ENCODE assay signal across 9 cellular contexts in genomic region chr10:11602919-11603523, GRCh38.
DNase-seq lines count a peak whose midpoint lies in the region; ATAC-seq lines count a peak whose summit lies in the region.
"Had no signal": no experiment of that assay in that cellular context is flagged by ENCODE, and none has a peak within 500 bp of the region (broad histone marks: within the 10 kb centered on the region; RNA-seq: fewer than 3 reads in every experiment).

No MANE protein-coding gene starts in this region.

- ATAC-seq in HG02588 (IDR thresholded peaks at IDR 0.05; ENCODE audit: unreplicated experiment) (peak; percentile 33), HG02884 (IDR thresholded peaks at IDR 0.05; ENCODE audit: unreplicated experiment) (no peak), HG02571 (IDR thresholded peaks at IDR 0.05; ENCODE audit: unreplicated experiment) (no peak), GM21717 (IDR thresholded peaks at IDR 0.05; ENCODE audit: unreplicated experiment) (no peak)

- no peaks in the 10 kb centered on the region for H3K27me3 ChIP-seq in iPS-20b (ENCODE audit: insufficient read depth, low read length)

- H3K9me3 ChIP-seq in iPS-20b (ENCODE audit: insufficient read depth, low read depth, low read length), result no peaks in the 10 kb centered on the region

- DNase-seq in ELR (ENCODE audit: low read depth), result peak; percentile 24
- DNase-seq in NCI-H510A treated with DMSO at 0.1 percent for 48 hours (lab: John Stamatoyannopoulos, UW), result peak; percentile 80
- no peak for DNase-seq in COLO829 (ENCODE audit: low spot score)

- H3K9ac ChIP-seq in iPS-20b (ENCODE audit: low read depth, low read length), result no peak overlapping the region
- H3K9ac ChIP-seq: KMS-11 had no signal

- no peak overlapping the region for H3K27ac ChIP-seq in iPS-20b (ENCODE audit: low read length)
- H3K27ac ChIP-seq: KMS-11 had no signal

- H3K4me1 ChIP-seq in iPS-20b (ENCODE audit: insufficient read depth, low read length), result peaks cover 27% of the 10 kb centered on the region

- H3K36me3 ChIP-seq in iPS-20b (ENCODE audit: insufficient read depth, low read depth, low read length), result no peaks in the 10 kb centered on the region

- H3K4me3 ChIP-seq in iPS-20b (ENCODE audit: low read length), result peak overlapping the region; percentile 2; the same call in 1 of the 2 replicates
